ENCODE assay signal across 18 cellular contexts in genomic region chr6:6656287-6656686, GRCh38.
DNase-seq lines count a peak whose midpoint lies in the region; ATAC-seq and TF ChIP-seq lines count a peak whose summit lies in the region.
"Had no signal": no experiment of that assay in that cellular context is flagged by ENCODE, and none has a peak within 500 bp of the region (broad histone marks: within the 10 kb centered on the region; RNA-seq: fewer than 3 reads in every experiment).

No MANE protein-coding gene starts in this region.

- TF ChIP-seq CTCF in CD4-positive, alpha-beta T cell (IDR thresholded peaks at IDR 0.05) = no peak
- TF ChIP-seq CTCF in uterus (IDR thresholded peaks at IDR 0.05) = no peak

- H3K4me3 ChIP-seq in uterus = no peak overlapping the region
- H3K4me3 ChIP-seq: breast epithelium, mucosa of descending colon, PC-9 had no signal

- H3K4me3 Mint-ChIP-seq in CD4-positive, alpha-beta T cell = peak overlapping the region; percentile 49
- H3K4me3 Mint-ChIP-seq in activated T-cell treated with anti-CD3 and anti-CD28 coated beads, Interleukin-2, amount 50 U/mL, for 72 hours = peak overlapping the region; percentile 65 to 81
- H3K4me3 Mint-ChIP-seq in naive thymus-derived CD8-positive, alpha-beta T cell = peak overlapping the region in 7 of 10 donors; percentile 11 to 74 (median 48)

- peak overlapping the region; percentile 89 for H3K27ac Mint-ChIP-seq in CD4-positive, alpha-beta T cell
- peak overlapping the region; percentile 89 for H3K27ac Mint-ChIP-seq in activated T-cell treated with anti-CD3 and anti-CD28 coated beads, Interleukin-2, amount 50 U/mL, for 72 hours
- H3K27ac Mint-ChIP-seq in naive thymus-derived CD8-positive, alpha-beta T cell = peak overlapping the region in 8 of 10 donors; percentile 58 to 98 (median 95)
- H3K27ac Mint-ChIP-seq: effector memory CD8-positive, alpha-beta T cell had no signal

- no peaks in the 10 kb centered on the region for H3K36me3 ChIP-seq in uterus
- H3K36me3 ChIP-seq: breast epithelium, WERI-Rb-1 had no signal

- H3K27me3 Mint-ChIP-seq in CD4-positive, alpha-beta T cell = no peaks in the 10 kb centered on the region
- no peaks in the 10 kb centered on the region for H3K27me3 Mint-ChIP-seq in activated T-cell treated with anti-CD3 and anti-CD28 coated beads, Interleukin-2, amount 50 U/mL, for 72 hours (ENCODE audit: low read depth)
- no peaks in the 10 kb centered on the region for H3K27me3 Mint-ChIP-seq in naive thymus-derived CD8-positive, alpha-beta T cell

- POLR2A ChIA-PET in CD4-positive, alpha-beta T cell (lab: Charles Lee) = interaction anchor here (1.1 to 2.7 kb wide), 3 partner anchors 9 to 46 kb away, joined by 3 to 18 read pairs (median 3); no protein-coding TSS in a partner anchor
- POLR2A ChIA-PET in naive thymus-derived CD8-positive, alpha-beta T cell (lab: Charles Lee) = interaction anchor here (0.6 to 1.1 kb wide), 3 partner anchors 46 to 1250 kb away, joined by 3 to 5 read pairs (median 3); no protein-coding TSS in a partner anchor

- no peak for ATAC-seq in CD4-positive, alpha-beta T cell (ENCODE audit: poor library complexity)
- peak; percentile 49 for ATAC-seq in GM19043 (IDR thresholded peaks at IDR 0.05; ENCODE audit: low read depth, unreplicated experiment)
- ATAC-seq in activated T-cell treated with anti-CD3 and anti-CD28 coated beads, Interleukin-2, amount 50 U/mL, for 72 hours (replicated peaks in 1 of 2) = peak; percentile 23 to 24
- no peak for ATAC-seq in naive thymus-derived CD8-positive, alpha-beta T cell
- ATAC-seq: effector memory CD8-positive, alpha-beta T cell; mucosa of descending colon had no signal

- no peaks in the 10 kb centered on the region for H3K9me3 ChIP-seq in CD4-positive, alpha-beta T cell (ENCODE audit: control insufficient read depth, low read length)
- no peaks in the 10 kb centered on the region for H3K9me3 ChIP-seq in uterus
- H3K9me3 ChIP-seq: breast epithelium, mucosa of descending colon had no signal

- DNase-seq in CD4-positive, alpha-beta T cell = no peak
- DNase-seq in activated T-cell treated with anti-CD3 and anti-CD28 coated beads, Interleukin-2, amount 50 U/mL, for 72 hours = no peak
- peak in 1 of 10 donors; percentile 18 for DNase-seq in naive thymus-derived CD8-positive, alpha-beta T cell
- DNase-seq in hypothalamus (lab: John Stamatoyannopoulos, UW) (no peak), uterus (no peak), midbrain (lab: John Stamatoyannopoulos, UW) (no peak)
- DNase-seq: effector memory CD8-positive, alpha-beta T cell; GOT3; mucosa of descending colon; NCI-H1436 treated with DMSO at 0.1 percent for 48 hours; NCI-H446 treated with DMSO at 0.1 percent for 48 hours; PC-9; stimulated activated CD4-positive, alpha-beta T cell treated with anti-CD3 and anti-CD28 coated beads, Interleukin-1b, Interleukin-23, amount 100 ng/mL, for 48 hours; WERI-Rb-1 had no signal

- H3K4me1 ChIP-seq in uterus = no peaks in the 10 kb centered on the region
- H3K4me1 ChIP-seq: breast epithelium had no signal

- intact Hi-C loops in CD4-positive, alpha-beta T cell (cut with DNase I, micrococcal nuclease) = loop anchor here (10.0 kb wide), 2 partner anchors 61 to 449 kb away; partner anchors contain the start of gene RREB1 (in 1 of the 2)
- intact Hi-C loops in uterus (cut with DNase I; ENCODE audit: low total_unique reads) = no loop called here

- H3K36me3 Mint-ChIP-seq in CD4-positive, alpha-beta T cell (ENCODE audit: low read depth) = no peaks in the 10 kb centered on the region
- H3K36me3 Mint-ChIP-seq in activated T-cell treated with anti-CD3 and anti-CD28 coated beads, Interleukin-2, amount 50 U/mL, for 72 hours (ENCODE audit: insufficient read depth in 2 of 2) = peaks cover 0 to 8% of the 10 kb centered on the region in 2 donors
- H3K36me3 Mint-ChIP-seq in naive thymus-derived CD8-positive, alpha-beta T cell = no peaks in the 10 kb centered on the region

- H3K27ac ChIP-seq in CD4-positive, alpha-beta T cell (ENCODE audit: low read depth, low read length) = no peak overlapping the region
- no peak overlapping the region for H3K27ac ChIP-seq in uterus
- H3K27ac ChIP-seq: C4-2B, KMS-11, PC-9, WERI-Rb-1 had no signal

- no peaks in the 10 kb centered on the region for H3K9me3 Mint-ChIP-seq in CD4-positive, alpha-beta T cell
- peaks cover 0 to 2% of the 10 kb centered on the region in 2 donors for H3K9me3 Mint-ChIP-seq in activated T-cell treated with anti-CD3 and anti-CD28 coated beads, Interleukin-2, amount 50 U/mL, for 72 hours
- no peaks in the 10 kb centered on the region for H3K9me3 Mint-ChIP-seq in naive thymus-derived CD8-positive, alpha-beta T cell
- H3K9me3 Mint-ChIP-seq: effector memory CD8-positive, alpha-beta T cell had no signal

- no peaks in the 10 kb centered on the region for H3K27me3 ChIP-seq in CD4-positive, alpha-beta T cell (ENCODE audit: control insufficient read depth, insufficient read depth, low read length)
- H3K27me3 ChIP-seq in uterus = no peaks in the 10 kb centered on the region
- H3K27me3 ChIP-seq: breast epithelium had no signal

- H3K4me1 Mint-ChIP-seq in CD4-positive, alpha-beta T cell (ENCODE audit: low read depth) = peaks cover 94% of the 10 kb centered on the region
- peaks cover 12% of the 10 kb centered on the region for H3K4me1 Mint-ChIP-seq in activated T-cell treated with anti-CD3 and anti-CD28 coated beads, Interleukin-2, amount 50 U/mL, for 72 hours (ENCODE audit: low read depth)
- H3K4me1 Mint-ChIP-seq in naive thymus-derived CD8-positive, alpha-beta T cell = peaks cover 38 to 95% (median 67%) of the 10 kb centered on the region in 4 donors

- no peak for TF ChIP-seq POLR2A in uterus (IDR thresholded peaks at IDR 0.05)

- CTCF ChIA-PET in CD4-positive, alpha-beta T cell (lab: Charles Lee) = no interaction called here

Comparison
In these comparisons a context has a peak if more than half of its experiments do, and no peak if none do; other contexts are left out.
1. ATAC-seq: peak in GM19043 (single experiment) and activated T-cell treated with anti-CD3 and anti-CD28 coated beads, Interleukin-2, amount 50 U/mL, for 72 hours (2 of 2); none in CD4-positive, alpha-beta T cell (single experiment) and naive thymus-derived CD8-positive, alpha-beta T cell (0 of 2).
2. Peak in every context shown above with its lines, with median percentiles within 50 percentile points of each other: H3K27ac Mint-ChIP-seq and H3K4me3 Mint-ChIP-seq.